8 cellular contexts compared by ENCODE assay signal in the genomic region with DNA sequence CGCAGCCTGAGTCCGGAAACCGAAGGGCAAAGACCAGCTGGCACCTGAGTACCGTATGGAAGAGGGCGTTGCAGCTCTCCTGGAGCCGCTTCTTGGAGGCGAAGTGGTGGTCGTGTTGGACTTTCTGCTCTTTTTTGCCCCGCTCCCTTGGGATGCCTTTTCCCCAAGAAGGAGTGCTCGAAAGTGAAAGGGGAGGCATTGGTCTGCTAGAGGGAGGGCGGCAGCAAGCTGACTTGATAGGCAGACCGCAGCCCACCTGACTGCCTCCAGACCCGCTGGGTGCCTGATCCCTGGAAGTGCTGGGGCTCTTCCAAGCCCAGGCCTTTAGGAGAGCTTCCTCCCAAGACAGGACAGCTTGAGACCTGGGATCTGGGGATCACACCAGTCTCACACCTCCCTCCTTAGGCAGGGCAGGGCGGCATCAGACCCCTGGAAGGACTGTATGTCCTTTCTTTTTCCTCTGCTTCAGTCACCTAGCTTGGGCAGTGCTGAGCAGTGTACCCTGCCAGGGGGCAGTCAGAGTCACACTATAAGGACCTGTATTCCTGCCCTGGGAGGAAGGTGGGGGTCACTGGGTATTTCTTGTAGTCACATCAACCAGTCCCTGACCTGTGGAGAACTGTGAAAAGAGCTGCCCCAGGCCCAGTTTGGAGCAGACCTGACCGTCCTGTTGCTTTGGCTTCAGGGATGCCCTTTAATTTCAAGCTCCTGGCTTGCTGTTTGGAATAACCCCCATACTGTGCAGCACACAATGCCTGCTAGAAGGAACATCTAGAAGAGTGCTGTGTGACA. TPM values are rescaled to one million over a fixed set of nuclear protein-coding genes. Genes with fewer than 3 reads are reported as not detected.
DNase-seq lines count a peak whose midpoint lies in the region; ATAC-seq, FAIRE-seq and TF ChIP-seq lines count a peak whose summit lies in the region.

No MANE protein-coding gene starts in this region.

- H3K79me2 ChIP-seq in astrocyte (ENCODE audit: insufficient read depth, low read length) (peaks cover 19% of the 10 kb centered on the region), keratinocyte (ENCODE audit: control insufficient read depth, insufficient read depth, low read length) (no peaks in the 10 kb centered on the region)

- no peaks in the 10 kb centered on the region for H3K9me1 ChIP-seq in keratinocyte (ENCODE audit: control insufficient read depth, extremely low read depth, insufficient read depth, low read length)

- dilution Hi-C loops in keratinocyte (cut with MboI; ENCODE audit: extremely low pct_ligation_motif_present, low sequenced_read_pairs) = no loop called here

- H3K4me3 ChIP-seq in GM12864 (ENCODE audit: low read depth, low read length) (peak overlapping the region; percentile 64), astrocyte (ENCODE audit: insufficient read depth, low read depth, low read length) (peak overlapping the region; percentile 78), keratinocyte (ENCODE audit: control insufficient read depth in 2 of 3, extremely low read depth in 1 of 3, insufficient read depth in 2 of 3, low read depth in 1 of 3, low read length in 3 of 3) (peak overlapping the region; percentile 51 to 76 (median 60)), stomach smooth muscle (ENCODE audit: low read length in 2 of 2) (peak overlapping the region; percentile 85 to 87)

- peaks cover 42% of the 10 kb centered on the region for H4K20me1 ChIP-seq in astrocyte (ENCODE audit: insufficient read depth, low read length)
- H4K20me1 ChIP-seq in keratinocyte (ENCODE audit: control insufficient read depth, extremely low read depth, insufficient read depth, low read length) = no peaks in the 10 kb centered on the region

- H3K9me3 ChIP-seq in astrocyte (ENCODE audit: insufficient read depth, low read depth, low read length) (no peaks in the 10 kb centered on the region), keratinocyte (ENCODE audit: control insufficient read depth, low read depth, low read length) (no peaks in the 10 kb centered on the region), stomach smooth muscle (ENCODE audit: control insufficient read depth in 2 of 2, low read length in 2 of 2) (no peaks in the 10 kb centered on the region)

- no peaks in the 10 kb centered on the region for H3K9me3 Mint-ChIP-seq in astrocyte (ENCODE audit: unreplicated experiment)

- H3K36me3 ChIP-seq in astrocyte (ENCODE audit: insufficient read depth, low read length) = no peaks in the 10 kb centered on the region
- no peaks in the 10 kb centered on the region for H3K36me3 ChIP-seq in keratinocyte (ENCODE audit: control insufficient read depth in 2 of 2, extremely low read depth in 1 of 2, insufficient read depth in 2 of 2, low read length in 2 of 2)
- no peaks in the 10 kb centered on the region for H3K36me3 ChIP-seq in stomach smooth muscle (ENCODE audit: control insufficient read depth in 2 of 2, insufficient read depth in 2 of 2, low read length in 2 of 2)

- peak overlapping the region; percentile 97 for H3K4me3 Mint-ChIP-seq in astrocyte (ENCODE audit: unreplicated experiment)

- peak overlapping the region; percentile 86 for H3K9ac ChIP-seq in astrocyte (ENCODE audit: low read length)
- peak overlapping the region; percentile 47 for H3K9ac ChIP-seq in keratinocyte (ENCODE audit: control insufficient read depth, extremely low read depth, insufficient read depth, low read length)
- peak overlapping the region; percentile 78 to 79 for H3K9ac ChIP-seq in stomach smooth muscle (ENCODE audit: low read length in 2 of 2)

- no peaks in the 10 kb centered on the region for H3K36me3 Mint-ChIP-seq in astrocyte (ENCODE audit: low read depth, unreplicated experiment)

- DNase-seq in GM12864 (ENCODE audit: low read depth) (no peak), astrocyte (ENCODE audit: low read depth) (no peak), keratinocyte (ENCODE audit: low read depth, low spot score) (no peak), DMS53 treated with DMSO at 0.1 percent for 48 hours (lab: John Stamatoyannopoulos, UW; ENCODE audit: unreplicated experiment) (no peak), putamen (ENCODE audit: low spot score) (no peak)

- no peaks in the 10 kb centered on the region for H3K4me1 Mint-ChIP-seq in astrocyte (ENCODE audit: low read depth, unreplicated experiment)

- H3K4me1 ChIP-seq in astrocyte (ENCODE audit: insufficient read depth, low read length) = peaks cover 8% of the 10 kb centered on the region
- H3K4me1 ChIP-seq in keratinocyte (ENCODE audit: control insufficient read depth, extremely low read depth, insufficient read depth, low read length) = peaks cover 3% of the 10 kb centered on the region
- peaks cover 48% of the 10 kb centered on the region for H3K4me1 ChIP-seq in stomach smooth muscle (ENCODE audit: control insufficient read depth, insufficient read depth, low read length)

- H3K27ac ChIP-seq in astrocyte (ENCODE audit: low read depth, low read length) = no peak overlapping the region
- H3K27ac ChIP-seq in keratinocyte (ENCODE audit: control insufficient read depth, insufficient read depth, low read length) = no peak overlapping the region
- H3K27ac ChIP-seq in stomach smooth muscle (ENCODE audit: low read length) = peak overlapping the region; percentile 70

- H3K4me2 ChIP-seq in astrocyte (ENCODE audit: low read length) = peak overlapping the region; percentile 98
- H3K4me2 ChIP-seq in keratinocyte (ENCODE audit: control insufficient read depth, extremely low read depth, insufficient read depth, low read depth, low read length) = peak overlapping the region; percentile 82

- H3K27me3 Mint-ChIP-seq in astrocyte (ENCODE audit: low read depth, unreplicated experiment) = no peaks in the 10 kb centered on the region

- peak overlapping the region; percentile 69 for H3K27ac Mint-ChIP-seq in astrocyte (ENCODE audit: unreplicated experiment)

- FAIRE-seq in astrocyte (lab: Jason Lieb, UNC) = no peak
- FAIRE-seq in keratinocyte (lab: Jason Lieb, UNC) = no peak

- H3K27me3 ChIP-seq in astrocyte (ENCODE audit: insufficient read depth, low read length) (no peaks in the 10 kb centered on the region), keratinocyte (ENCODE audit: control insufficient read depth, extremely low read depth, insufficient read depth, low read length) (no peaks in the 10 kb centered on the region), stomach smooth muscle (ENCODE audit: control insufficient read depth in 1 of 2, insufficient read depth in 2 of 2, low read length in 2 of 2) (no peaks in the 10 kb centered on the region)

- ATAC-seq in HG03460 (IDR thresholded peaks at IDR 0.05; ENCODE audit: unreplicated experiment) (peak; percentile 29), GM19324 (IDR thresholded peaks at IDR 0.05; ENCODE audit: low FRiP score, unreplicated experiment) (no peak)

- TF ChIP-seq CTCF in GM12864 (IDR thresholded peaks at IDR 0.05; ENCODE audit: low read depth, low read length, missing control alignments) = no peak
- no peak for TF ChIP-seq CTCF in astrocyte (IDR thresholded peaks at IDR 0.05; ENCODE audit: insufficient read depth, low read depth, low read length)
- TF ChIP-seq CTCF in keratinocyte (optimal IDR thresholded peaks at IDR 0.05 in 1 of 3, IDR thresholded peaks at IDR 0.05 in 1 of 3, conservative IDR thresholded peaks at IDR 0.05 in 1 of 3; ENCODE audit: extremely low read depth in 1 of 3, insufficient read depth in 2 of 3, low read length in 3 of 3) = no peak

- peak overlapping the region; percentile 87 for H2AFZ ChIP-seq in astrocyte (ENCODE audit: low read depth, low read length)
- H2AFZ ChIP-seq in keratinocyte (ENCODE audit: control insufficient read depth, low read length) = peak overlapping the region; percentile 79

RNA-seq across cellular contexts. Expression of a gene that starts 2.1 kb away (rescaled TPM):
- 12.7 and 14.7 TPM in 2 replicates for total RNA-seq in astrocyte
- polyA plus RNA-seq in keratinocyte = 0.37 to 0.71 TPM (median 0.46 TPM) in 3 replicates
- 0.31 TPM for polyA plus RNA-seq in keratinocyte (2011; ENCODE audit: low read depth)
- 0.27 TPM in 2 replicates for polyA plus RNA-seq in keratinocyte (2011; cell fraction: cytosol; rRNA removed)
- 0.83 and 1.0 TPM in 2 replicates for polyA plus RNA-seq in keratinocyte (2011; cell fraction: nucleus; rRNA removed)
- 0.37 and 0.57 TPM in 2 replicates for polyA plus RNA-seq in keratinocyte (2012; ENCODE audit: low replicate concordance)
- polyA minus RNA-seq in keratinocyte = 1.7 to 4.7 TPM (median 1.8 TPM) in 3 replicates
- polyA minus RNA-seq in keratinocyte (2011; cell fraction: cytosol; rRNA and poly(A)+ RNA removed) = 0.77 TPM
- 1.8 and 2.5 TPM in 2 replicates for polyA minus RNA-seq in keratinocyte (2011; cell fraction: nucleus; rRNA and poly(A)+ RNA removed)

RNA-seq across cellular contexts. Expression of a gene that starts 40.3 kb away (rescaled TPM):
- total RNA-seq in astrocyte = 11.5 and 12.0 TPM in 2 replicates
- polyA plus RNA-seq in keratinocyte = 7.8 to 10.3 TPM (median 8.7 TPM) in 3 replicates
- 1.1 TPM for polyA plus RNA-seq in keratinocyte (2011; ENCODE audit: low read depth)
- 3.8 and 6.4 TPM in 2 replicates for polyA plus RNA-seq in keratinocyte (2011; cell fraction: cytosol; rRNA removed)
- 20.5 and 20.9 TPM in 2 replicates for polyA plus RNA-seq in keratinocyte (2011; cell fraction: nucleus; rRNA removed)
- polyA plus RNA-seq in keratinocyte (2012; ENCODE audit: low replicate concordance) = 5.3 and 6.5 TPM in 2 replicates
- 1.8 to 9.0 TPM (median 4.1 TPM) in 3 replicates for polyA minus RNA-seq in keratinocyte
- 1.9 TPM for polyA minus RNA-seq in keratinocyte (2011; cell fraction: cytosol; rRNA and poly(A)+ RNA removed)
- 9.2 and 11.8 TPM in 2 replicates for polyA minus RNA-seq in keratinocyte (2011; cell fraction: nucleus; rRNA and poly(A)+ RNA removed)
